ENCODE assay signal across 19 cellular contexts in genomic region chr1:61397495-61397894, GRCh38.
"Had no signal": no experiment of that assay in that cellular context is flagged by ENCODE, and none has a peak within 500 bp of the region (broad histone marks: within the 10 kb centered on the region; RNA-seq: fewer than 3 reads in every experiment).

No MANE protein-coding gene starts in this region.

- H3K9me3 ChIP-seq: left lung, ovary, spleen, uterus had no signal

- H3K27me3 ChIP-seq: brain microvascular endothelial cell, foreskin keratinocyte, left lung, ovary, spleen, uterus had no signal

- ATAC-seq: foreskin keratinocyte, left lung had no signal

- H3K36me3 ChIP-seq: brain microvascular endothelial cell, left lung, ovary, spleen, uterus had no signal

- H3K4me3 ChIP-seq: left lung, ovary, spleen, uterus had no signal

- FAIRE-seq: astrocyte, endothelial cell of umbilical vein, islet of Langerhans had no signal

- H3K27ac ChIP-seq: brain microvascular endothelial cell, foreskin keratinocyte, left lung, ovary, spleen, uterus had no signal

- H3K4me1 ChIP-seq: foreskin keratinocyte had no signal

- DNase-seq: activated CD4-positive, alpha-beta T cell treated with anti-CD3 and anti-CD28 coated beads for 4 hours; activated CD4-positive, alpha-beta T cell treated with anti-CD3 and anti-CD28 coated beads, Interleukin-2, amount 50 U/mL, for 4 hours; activated effector memory CD4-positive, alpha-beta T cell treated with Interleukin-2 at 50 U/mL for 16 hours; activated naive CD4-positive, alpha-beta T cell treated with Interleukin-2 at 50 U/mL for 16 hours; activated naive CD8-positive, alpha-beta T cell treated with anti-CD3 and anti-CD28 coated beads, Interleukin-2, amount 10 ng/mL, durations not matched to agents 7 days and 5 days; cortex of kidney; foreskin keratinocyte; left lung; naive B cell; ovary; spleen; stimulated activated naive CD4-positive, alpha-beta T cell treated with Interleukin-2 at 50 U/mL for 16 hours; substantia nigra; T-helper 1 cell; uterus had no signal
